ENCODE assay signal across 1 cellular context in the genomic region with DNA sequence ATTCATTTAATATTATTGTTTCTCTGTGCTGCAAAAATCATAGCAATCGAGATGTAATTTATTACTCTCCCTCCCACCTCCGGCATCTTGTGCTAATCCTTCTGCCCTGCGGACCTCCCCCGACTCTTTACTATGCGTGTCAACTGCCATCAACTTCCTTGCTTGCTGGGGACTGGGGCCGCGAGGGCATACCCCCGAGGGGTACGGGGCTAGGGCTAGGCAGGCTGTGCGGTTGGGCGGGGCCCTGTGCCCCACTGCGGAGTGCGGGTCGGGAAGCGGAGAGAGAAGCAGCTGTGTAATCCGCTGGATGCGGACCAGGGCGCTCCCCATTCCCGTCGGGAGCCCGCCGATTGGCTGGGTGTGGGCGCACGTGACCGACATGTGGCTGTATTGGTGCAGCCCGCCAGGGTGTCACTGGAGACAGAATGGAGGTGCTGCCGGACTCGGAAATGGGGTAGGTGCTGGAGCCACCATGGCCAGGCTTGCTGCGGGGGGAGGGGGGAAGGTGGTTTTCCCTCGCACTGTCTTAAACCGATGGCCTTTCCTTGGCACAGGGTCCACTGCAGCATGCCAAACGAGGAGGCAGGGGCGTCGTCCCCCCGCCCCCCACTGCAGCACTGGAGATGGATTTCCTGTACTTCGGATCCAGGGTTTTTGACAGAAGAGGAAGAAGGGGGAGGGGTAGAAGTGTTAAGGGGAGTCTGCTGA.
TF ChIP-seq lines count a peak whose summit lies in the region.

A gene (plus strand): TSS at position 414 of the 708 bp plus-strand sequence. CDS start 17,006 bp downstream, outside the sequence.

TF ChIP-seq in HepG2, 621 proteins besides CTCF, POLR2A, EP300 and RAD21 (continued from another document and continues in another):
- TF ChIP-seq PHF8 (CRISPR knock-in tag; IDR thresholded peaks at IDR 0.05) (peak; percentile 33; the same call in 1 of the 2 replicates), NFYC (CRISPR knock-in tag; IDR thresholded peaks at IDR 0.05) (peak; percentile 72), BHLHE40 (IDR thresholded peaks at IDR 0.05; ENCODE audit: low read length) (peak; percentile 75), ZNF292 (CRISPR knock-in tag; IDR thresholded peaks at IDR 0.05; ENCODE audit: borderline replicate concordance, low read depth) (peak; percentile 72; the same call in 1 of the 2 replicates), ATF7-NPFF (CRISPR knock-in tag; IDR thresholded peaks at IDR 0.05; ENCODE audit: low read depth) (no peak), NFRKB (IDR thresholded peaks at IDR 0.05) (no peak), ZNF354B (CRISPR knock-in tag; IDR thresholded peaks at IDR 0.05) (no peak), KMT2B (CRISPR knock-in tag; IDR thresholded peaks at IDR 0.05) (0 out of 2 replicates have a peak, but pooled peaks have one; percentile 19), ZNF747 (CRISPR knock-in tag; IDR thresholded peaks at IDR 0.05; ENCODE audit: borderline replicate concordance) (0 out of 2 replicates have a peak, but pooled peaks have one; percentile 27), ZNF879 (CRISPR knock-in tag; IDR thresholded peaks at IDR 0.05) (no peak), SIX4 (CRISPR knock-in tag; IDR thresholded peaks at IDR 0.05) (no peak), AGO2 (optimal IDR thresholded peaks at IDR 0.05; ENCODE audit: low read depth, low read length) (peak; percentile 38), BORCS8-MEF2B (CRISPR knock-in tag; IDR thresholded peaks at IDR 0.05) (0 out of 2 replicates have a peak, but pooled peaks have one; percentile 52), SAFB2 (CRISPR knock-in tag; IDR thresholded peaks at IDR 0.05; ENCODE audit: borderline replicate concordance, low read depth) (peak; percentile 45; the same call in 1 of the 2 replicates), JUND (CRISPR knock-in tag; IDR thresholded peaks at IDR 0.05) (no peak), ZNF264 (CRISPR knock-in tag; IDR thresholded peaks at IDR 0.05) (no peak), POGZ (CRISPR knock-in tag; IDR thresholded peaks at IDR 0.05) (peak; percentile 79), ASH2L (IDR thresholded peaks at IDR 0.05; ENCODE audit: insufficient read length, low read depth, low read length) (peak; percentile 66), ZMYM4 (CRISPR knock-in tag; IDR thresholded peaks at IDR 0.05) (peak; percentile 95), PHF21A (CRISPR knock-in tag; IDR thresholded peaks at IDR 0.05) (peak; percentile 48; the same call in 1 of the 2 replicates), NRL (CRISPR knock-in tag; IDR thresholded peaks at IDR 0.05; ENCODE audit: borderline replicate concordance) (0 out of 2 replicates have a peak, but pooled peaks have one; percentile 39), ZNF619 (CRISPR knock-in tag; IDR thresholded peaks at IDR 0.05) (0 out of 2 replicates have a peak, but pooled peaks have one; percentile 51), HNRNPLL (IDR thresholded peaks at IDR 0.05; ENCODE audit: low read depth, low read length, poor library complexity, severe bottlenecking) (peak; percentile 71), TARDBP (CRISPR knock-in tag; IDR thresholded peaks at IDR 0.05) (no peak), ATF7 (IDR thresholded peaks at IDR 0.05) (no peak), ATF7 (CRISPR knock-in tag; IDR thresholded peaks at IDR 0.05) (no peak), PITX1 (CRISPR knock-in tag; IDR thresholded peaks at IDR 0.05) (0 out of 2 replicates have a peak, but pooled peaks have one; percentile 16), ZSCAN22 (CRISPR knock-in tag; IDR thresholded peaks at IDR 0.05) (no peak), TBP (CRISPR knock-in tag; IDR thresholded peaks at IDR 0.05) (no peak), RAD51 (IDR thresholded peaks at IDR 0.05; ENCODE audit: borderline replicate concordance) (peak; percentile 60), ZNF138 (CRISPR knock-in tag; IDR thresholded peaks at IDR 0.05; ENCODE audit: low read depth) (0 out of 2 replicates have a peak, but pooled peaks have one; percentile 38), ZNF891 (CRISPR knock-in tag; IDR thresholded peaks at IDR 0.05) (peak; percentile 76)
- TF ChIP-seq, protein P1, sequence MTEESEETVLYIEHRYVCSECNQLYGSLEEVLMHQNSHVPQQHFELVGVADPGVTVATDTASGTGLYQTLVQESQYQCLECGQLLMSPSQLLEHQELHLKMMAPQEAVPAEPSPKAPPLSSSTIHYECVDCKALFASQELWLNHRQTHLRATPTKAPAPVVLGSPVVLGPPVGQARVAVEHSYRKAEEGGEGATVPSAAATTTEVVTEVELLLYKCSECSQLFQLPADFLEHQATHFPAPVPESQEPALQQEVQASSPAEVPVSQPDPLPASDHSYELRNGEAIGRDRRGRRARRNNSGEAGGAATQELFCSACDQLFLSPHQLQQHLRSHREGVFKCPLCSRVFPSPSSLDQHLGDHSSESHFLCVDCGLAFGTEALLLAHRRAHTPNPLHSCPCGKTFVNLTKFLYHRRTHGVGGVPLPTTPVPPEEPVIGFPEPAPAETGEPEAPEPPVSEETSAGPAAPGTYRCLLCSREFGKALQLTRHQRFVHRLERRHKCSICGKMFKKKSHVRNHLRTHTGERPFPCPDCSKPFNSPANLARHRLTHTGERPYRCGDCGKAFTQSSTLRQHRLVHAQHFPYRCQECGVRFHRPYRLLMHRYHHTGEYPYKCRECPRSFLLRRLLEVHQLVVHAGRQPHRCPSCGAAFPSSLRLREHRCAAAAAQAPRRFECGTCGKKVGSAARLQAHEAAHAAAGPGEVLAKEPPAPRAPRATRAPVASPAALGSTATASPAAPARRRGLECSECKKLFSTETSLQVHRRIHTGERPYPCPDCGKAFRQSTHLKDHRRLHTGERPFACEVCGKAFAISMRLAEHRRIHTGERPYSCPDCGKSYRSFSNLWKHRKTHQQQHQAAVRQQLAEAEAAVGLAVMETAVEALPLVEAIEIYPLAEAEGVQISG (CRISPR knock-in tag; IDR thresholded peaks at IDR 0.05), result no peak
- TF ChIP-seq, protein P2, sequence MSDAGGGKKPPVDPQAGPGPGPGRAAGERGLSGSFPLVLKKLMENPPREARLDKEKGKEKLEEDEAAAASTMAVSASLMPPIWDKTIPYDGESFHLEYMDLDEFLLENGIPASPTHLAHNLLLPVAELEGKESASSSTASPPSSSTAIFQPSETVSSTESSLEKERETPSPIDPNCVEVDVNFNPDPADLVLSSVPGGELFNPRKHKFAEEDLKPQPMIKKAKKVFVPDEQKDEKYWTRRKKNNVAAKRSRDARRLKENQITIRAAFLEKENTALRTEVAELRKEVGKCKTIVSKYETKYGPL (CRISPR knock-in tag; IDR thresholded peaks at IDR 0.05), result no peak
- TF ChIP-seq, protein P3, sequence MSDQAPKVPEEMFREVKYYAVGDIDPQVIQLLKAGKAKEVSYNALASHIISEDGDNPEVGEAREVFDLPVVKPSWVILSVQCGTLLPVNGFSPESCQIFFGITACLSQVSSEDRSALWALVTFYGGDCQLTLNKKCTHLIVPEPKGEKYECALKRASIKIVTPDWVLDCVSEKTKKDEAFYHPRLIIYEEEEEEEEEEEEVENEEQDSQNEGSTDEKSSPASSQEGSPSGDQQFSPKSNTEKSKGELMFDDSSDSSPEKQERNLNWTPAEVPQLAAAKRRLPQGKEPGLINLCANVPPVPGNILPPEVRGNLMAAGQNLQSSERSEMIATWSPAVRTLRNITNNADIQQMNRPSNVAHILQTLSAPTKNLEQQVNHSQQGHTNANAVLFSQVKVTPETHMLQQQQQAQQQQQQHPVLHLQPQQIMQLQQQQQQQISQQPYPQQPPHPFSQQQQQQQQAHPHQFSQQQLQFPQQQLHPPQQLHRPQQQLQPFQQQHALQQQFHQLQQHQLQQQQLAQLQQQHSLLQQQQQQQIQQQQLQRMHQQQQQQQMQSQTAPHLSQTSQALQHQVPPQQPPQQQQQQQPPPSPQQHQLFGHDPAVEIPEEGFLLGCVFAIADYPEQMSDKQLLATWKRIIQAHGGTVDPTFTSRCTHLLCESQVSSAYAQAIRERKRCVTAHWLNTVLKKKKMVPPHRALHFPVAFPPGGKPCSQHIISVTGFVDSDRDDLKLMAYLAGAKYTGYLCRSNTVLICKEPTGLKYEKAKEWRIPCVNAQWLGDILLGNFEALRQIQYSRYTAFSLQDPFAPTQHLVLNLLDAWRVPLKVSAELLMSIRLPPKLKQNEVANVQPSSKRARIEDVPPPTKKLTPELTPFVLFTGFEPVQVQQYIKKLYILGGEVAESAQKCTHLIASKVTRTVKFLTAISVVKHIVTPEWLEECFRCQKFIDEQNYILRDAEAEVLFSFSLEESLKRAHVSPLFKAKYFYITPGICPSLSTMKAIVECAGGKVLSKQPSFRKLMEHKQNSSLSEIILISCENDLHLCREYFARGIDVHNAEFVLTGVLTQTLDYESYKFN (CRISPR knock-in tag; conservative IDR thresholded peaks at IDR 0.05), result 0 out of 2 replicates have a peak, but pooled peaks have one; percentile 15
- TF ChIP-seq, protein P4, sequence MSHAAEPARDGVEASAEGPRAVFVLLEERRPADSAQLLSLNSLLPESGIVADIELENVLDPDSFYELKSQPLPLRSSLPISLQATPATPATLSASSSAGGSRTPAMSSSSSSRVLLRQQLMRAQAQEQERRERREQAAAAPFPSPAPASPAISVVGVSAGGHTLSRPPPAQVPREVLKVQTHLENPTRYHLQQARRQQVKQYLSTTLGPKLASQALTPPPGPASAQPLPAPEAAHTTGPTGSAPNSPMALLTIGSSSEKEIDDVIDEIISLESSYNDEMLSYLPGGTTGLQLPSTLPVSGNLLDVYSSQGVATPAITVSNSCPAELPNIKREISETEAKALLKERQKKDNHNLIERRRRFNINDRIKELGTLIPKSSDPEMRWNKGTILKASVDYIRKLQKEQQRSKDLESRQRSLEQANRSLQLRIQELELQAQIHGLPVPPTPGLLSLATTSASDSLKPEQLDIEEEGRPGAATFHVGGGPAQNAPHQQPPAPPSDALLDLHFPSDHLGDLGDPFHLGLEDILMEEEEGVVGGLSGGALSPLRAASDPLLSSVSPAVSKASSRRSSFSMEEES (CRISPR knock-in tag; IDR thresholded peaks at IDR 0.05), result peak; percentile 47; the same call in 1 of the 2 replicates
- TF ChIP-seq, protein P5, sequence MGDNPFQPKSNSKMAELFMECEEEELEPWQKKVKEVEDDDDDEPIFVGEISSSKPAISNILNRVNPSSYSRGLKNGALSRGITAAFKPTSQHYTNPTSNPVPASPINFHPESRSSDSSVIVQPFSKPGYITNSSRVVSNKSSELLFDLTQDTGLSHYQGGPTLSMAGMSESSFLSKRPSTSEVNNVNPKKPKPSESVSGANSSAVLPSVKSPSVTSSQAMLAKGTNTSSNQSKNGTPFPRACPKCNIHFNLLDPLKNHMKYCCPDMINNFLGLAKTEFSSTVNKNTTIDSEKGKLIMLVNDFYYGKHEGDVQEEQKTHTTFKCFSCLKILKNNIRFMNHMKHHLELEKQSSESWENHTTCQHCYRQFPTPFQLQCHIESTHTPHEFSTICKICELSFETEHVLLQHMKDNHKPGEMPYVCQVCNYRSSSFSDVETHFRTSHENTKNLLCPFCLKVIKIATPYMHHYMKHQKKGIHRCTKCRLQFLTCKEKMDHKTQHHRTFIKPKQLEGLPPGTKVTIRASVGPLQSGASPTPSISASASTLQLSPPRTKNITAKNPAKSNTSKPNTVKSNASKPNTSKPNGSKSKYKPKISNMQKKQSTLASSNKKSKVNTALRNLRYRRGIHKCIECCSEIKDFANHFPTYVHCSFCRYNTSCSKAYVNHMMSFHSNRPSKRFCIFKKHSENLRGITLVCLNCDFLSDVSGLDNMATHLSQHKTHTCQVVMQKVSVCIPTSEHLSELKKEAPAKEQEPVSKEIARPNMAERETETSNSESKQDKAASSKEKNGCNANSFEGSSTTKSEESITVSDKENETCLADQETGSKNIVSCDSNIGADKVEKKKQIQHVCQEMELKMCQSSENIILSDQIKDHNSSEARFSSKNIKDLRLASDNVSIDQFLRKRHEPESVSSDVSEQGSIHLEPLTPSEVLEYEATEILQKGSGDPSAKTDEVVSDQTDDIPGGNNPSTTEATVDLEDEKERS (CRISPR knock-in tag; IDR thresholded peaks at IDR 0.05), result no peak
- TF ChIP-seq, protein P6, sequence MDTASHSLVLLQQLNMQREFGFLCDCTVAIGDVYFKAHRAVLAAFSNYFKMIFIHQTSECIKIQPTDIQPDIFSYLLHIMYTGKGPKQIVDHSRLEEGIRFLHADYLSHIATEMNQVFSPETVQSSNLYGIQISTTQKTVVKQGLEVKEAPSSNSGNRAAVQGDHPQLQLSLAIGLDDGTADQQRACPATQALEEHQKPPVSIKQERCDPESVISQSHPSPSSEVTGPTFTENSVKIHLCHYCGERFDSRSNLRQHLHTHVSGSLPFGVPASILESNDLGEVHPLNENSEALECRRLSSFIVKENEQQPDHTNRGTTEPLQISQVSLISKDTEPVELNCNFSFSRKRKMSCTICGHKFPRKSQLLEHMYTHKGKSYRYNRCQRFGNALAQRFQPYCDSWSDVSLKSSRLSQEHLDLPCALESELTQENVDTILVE (CRISPR knock-in tag; IDR thresholded peaks at IDR 0.05), result no peak
- TF ChIP-seq, protein P7, sequence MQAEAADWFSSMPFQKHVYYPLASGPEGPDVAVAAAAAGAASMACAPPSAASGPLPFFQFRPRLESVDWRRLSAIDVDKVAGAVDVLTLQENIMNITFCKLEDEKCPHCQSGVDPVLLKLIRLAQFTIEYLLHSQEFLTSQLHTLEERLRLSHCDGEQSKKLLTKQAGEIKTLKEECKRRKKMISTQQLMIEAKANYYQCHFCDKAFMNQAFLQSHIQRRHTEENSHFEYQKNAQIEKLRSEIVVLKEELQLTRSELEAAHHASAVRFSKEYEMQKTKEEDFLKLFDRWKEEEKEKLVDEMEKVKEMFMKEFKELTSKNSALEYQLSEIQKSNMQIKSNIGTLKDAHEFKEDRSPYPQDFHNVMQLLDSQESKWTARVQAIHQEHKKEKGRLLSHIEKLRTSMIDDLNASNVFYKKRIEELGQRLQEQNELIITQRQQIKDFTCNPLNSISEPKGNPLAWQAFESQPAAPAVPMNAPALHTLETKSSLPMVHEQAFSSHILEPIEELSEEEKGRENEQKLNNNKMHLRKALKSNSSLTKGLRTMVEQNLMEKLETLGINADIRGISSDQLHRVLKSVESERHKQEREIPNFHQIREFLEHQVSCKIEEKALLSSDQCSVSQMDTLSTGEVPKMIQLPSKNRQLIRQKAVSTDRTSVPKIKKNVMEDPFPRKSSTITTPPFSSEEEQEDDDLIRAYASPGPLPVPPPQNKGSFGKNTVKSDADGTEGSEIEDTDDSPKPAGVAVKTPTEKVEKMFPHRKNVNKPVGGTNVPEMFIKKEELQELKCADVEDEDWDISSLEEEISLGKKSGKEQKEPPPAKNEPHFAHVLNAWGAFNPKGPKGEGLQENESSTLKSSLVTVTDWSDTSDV (CRISPR knock-in tag; IDR thresholded peaks at IDR 0.05), result 0 out of 2 replicates have a peak, but pooled peaks have one; percentile 25
- TF ChIP-seq, protein P8, sequence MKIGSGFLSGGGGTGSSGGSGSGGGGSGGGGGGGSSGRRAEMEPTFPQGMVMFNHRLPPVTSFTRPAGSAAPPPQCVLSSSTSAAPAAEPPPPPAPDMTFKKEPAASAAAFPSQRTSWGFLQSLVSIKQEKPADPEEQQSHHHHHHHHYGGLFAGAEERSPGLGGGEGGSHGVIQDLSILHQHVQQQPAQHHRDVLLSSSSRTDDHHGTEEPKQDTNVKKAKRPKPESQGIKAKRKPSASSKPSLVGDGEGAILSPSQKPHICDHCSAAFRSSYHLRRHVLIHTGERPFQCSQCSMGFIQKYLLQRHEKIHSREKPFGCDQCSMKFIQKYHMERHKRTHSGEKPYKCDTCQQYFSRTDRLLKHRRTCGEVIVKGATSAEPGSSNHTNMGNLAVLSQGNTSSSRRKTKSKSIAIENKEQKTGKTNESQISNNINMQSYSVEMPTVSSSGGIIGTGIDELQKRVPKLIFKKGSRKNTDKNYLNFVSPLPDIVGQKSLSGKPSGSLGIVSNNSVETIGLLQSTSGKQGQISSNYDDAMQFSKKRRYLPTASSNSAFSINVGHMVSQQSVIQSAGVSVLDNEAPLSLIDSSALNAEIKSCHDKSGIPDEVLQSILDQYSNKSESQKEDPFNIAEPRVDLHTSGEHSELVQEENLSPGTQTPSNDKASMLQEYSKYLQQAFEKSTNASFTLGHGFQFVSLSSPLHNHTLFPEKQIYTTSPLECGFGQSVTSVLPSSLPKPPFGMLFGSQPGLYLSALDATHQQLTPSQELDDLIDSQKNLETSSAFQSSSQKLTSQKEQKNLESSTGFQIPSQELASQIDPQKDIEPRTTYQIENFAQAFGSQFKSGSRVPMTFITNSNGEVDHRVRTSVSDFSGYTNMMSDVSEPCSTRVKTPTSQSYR (CRISPR knock-in tag; IDR thresholded peaks at IDR 0.05; ENCODE audit: borderline replicate concordance), result peak; percentile 59; the same call in 1 of the 2 replicates
